ENCODE assay signal across 1 cellular context in genomic region chr2:31987454-31987853, GRCh38.
A peak's percentile ranks its signal among the peaks of the same experiment; 100 is the strongest.
TF ChIP-seq lines count a peak whose summit lies in the region.

No MANE protein-coding gene starts in this region.

TF ChIP-seq in HepG2, 621 proteins besides CTCF, POLR2A, EP300 and RAD21:
- peak; percentile 59 for TF ChIP-seq CREB1 (IDR thresholded peaks at IDR 0.05)
- no peak for TF ChIP-seq CREB1 (CRISPR knock-in tag; IDR thresholded peaks at IDR 0.05)
- peak; percentile 80 for TF ChIP-seq ATF7 (IDR thresholded peaks at IDR 0.05)
- no peak for TF ChIP-seq ATF7 (CRISPR knock-in tag; IDR thresholded peaks at IDR 0.05)
- no peak for TF ChIP-seq ZSCAN9 (CRISPR knock-in tag; IDR thresholded peaks at IDR 0.05; ENCODE audit: borderline replicate concordance)
- no peak for TF ChIP-seq ATM (IDR thresholded peaks at IDR 0.05; ENCODE audit: borderline replicate concordance)
- no peak for TF ChIP-seq SSRP1 (CRISPR knock-in tag; IDR thresholded peaks at IDR 0.05)
